Comparison of ENCODE assay signal across 14 cellular contexts in the genomic region with DNA sequence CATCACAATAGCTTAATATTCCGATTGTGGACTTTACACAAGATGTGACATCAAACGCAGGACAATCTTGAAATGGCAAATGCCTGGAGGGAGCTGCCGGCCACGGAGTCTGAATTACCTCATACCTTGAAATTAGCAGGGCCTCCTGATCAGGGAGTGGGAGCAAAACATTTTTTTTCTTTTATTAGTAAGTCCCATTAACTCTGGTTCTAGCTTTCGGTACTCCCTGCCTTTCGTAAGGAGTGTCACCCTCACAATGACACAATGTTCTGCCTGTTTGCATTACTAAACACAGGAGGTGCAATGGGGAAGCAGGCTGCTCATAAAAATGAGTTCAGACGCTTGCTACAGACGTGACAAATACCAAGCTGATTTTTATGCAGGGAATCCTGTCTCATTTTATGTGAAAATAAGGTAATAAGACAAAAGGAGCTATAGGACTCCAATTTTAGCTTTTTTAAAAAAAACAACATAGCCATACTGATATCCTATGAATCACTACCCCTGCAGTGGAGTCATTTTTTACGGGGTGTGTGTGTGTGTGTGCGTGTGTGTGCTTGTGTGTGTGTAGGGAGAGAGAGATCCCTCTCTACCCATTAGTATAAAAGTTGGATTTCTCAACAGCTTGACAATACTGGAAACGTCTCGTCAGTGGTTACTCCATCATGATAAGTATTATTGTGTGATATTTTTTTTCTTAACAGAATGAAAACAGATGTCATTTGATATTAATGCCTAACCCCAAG.
DNase-seq lines count a peak whose midpoint lies in the region; ATAC-seq, FAIRE-seq and TF ChIP-seq lines count a peak whose summit lies in the region.
"Had no signal": no experiment of that assay in that cellular context is flagged by ENCODE, and none has a peak within 500 bp of the region (broad histone marks: within the 10 kb centered on the region; RNA-seq: fewer than 3 reads in every experiment).

No MANE protein-coding gene starts in this region.

- TF ChIP-seq POLR2A in H54 (IDR thresholded peaks at IDR 0.05; ENCODE audit: low read depth, low read length) = no peak

- POLR2A ChIA-PET in AG04449 (lab: Yijun Ruan, JAX) = interaction anchor here (0.6 to 1.6 kb wide), 5 partner anchors 13 to 366 kb away, joined by 3 to 4 read pairs (median 3); no protein-coding TSS in a partner anchor

- CTCF ChIA-PET in AG04449 (lab: Yijun Ruan, JAX) = interaction anchor here (1.0 to 1.3 kb wide), 4 partner anchors 146 to 509 kb away, joined by 3 to 4 read pairs (median 3); no protein-coding TSS in a partner anchor

- intact Hi-C loops in mucosa of descending colon (cut with DNase I, micrococcal nuclease) = no loop called here

- in situ Hi-C loops in T47D (cut with HindIII; ENCODE audit: low pct_unique_long_range_greater_than_20kb, low sequenced_read_pairs) = no loop called here

- ATAC-seq in mucosa of descending colon = peak; percentile 83
- no peak for ATAC-seq in HG02885 (IDR thresholded peaks at IDR 0.05; ENCODE audit: poor library complexity, unreplicated experiment)
- ATAC-seq: left lobe of liver had no signal

- peak; percentile 84 for DNase-seq in AG04449 (ENCODE audit: low read depth, low spot score)
- DNase-seq in LHCN-M2 (ENCODE audit: low read depth) = peak; percentile 92
- DNase-seq in T47D (ENCODE audit: low read depth in 1 of 2, low spot score in 1 of 2) = peak; percentile 11 to 38
- DNase-seq in mucosa of descending colon = peak in 1 of 3 donors; percentile 50
- no peak for DNase-seq in NCI-H146 (lab: John Stamatoyannopoulos, UW)
- DNase-seq in effector memory CD4-positive, alpha-beta T cell = no peak
- DNase-seq in H54 (ENCODE audit: insufficient read length, low spot score) = no peak
- DNase-seq: H7, NCI-H1092 had no signal

- H3K4me3 ChIP-seq in AG04449 (ENCODE audit: low read depth, low read length) (no peak overlapping the region), mucosa of descending colon (no peak overlapping the region)
- no peak overlapping the region for H3K4me3 ChIP-seq in effector memory CD4-positive, alpha-beta T cell (ENCODE audit: insufficient read depth, low read depth, low read length, poor library complexity, severe bottlenecking)
- H3K4me3 ChIP-seq: ascending aorta; BLaER1 treated with 17β-estradiol and CSF1 and Interleukin-3, amounts not matched to agents 10 nM and 100 nM; esophagus muscularis mucosa had no signal

- H3K27ac ChIP-seq in effector memory CD4-positive, alpha-beta T cell (ENCODE audit: insufficient read depth, low read length, poor library complexity, severe bottlenecking) = no peak overlapping the region
- H3K27ac ChIP-seq: ascending aorta; BLaER1 treated with 17β-estradiol and CSF1 and Interleukin-3, amounts not matched to agents 10 nM and 100 nM; esophagus muscularis mucosa had no signal

- H3K9me3 ChIP-seq in mucosa of descending colon = peaks cover 7% of the 10 kb centered on the region
- H3K9me3 ChIP-seq in effector memory CD4-positive, alpha-beta T cell (ENCODE audit: control insufficient read depth, low read length) = no peaks in the 10 kb centered on the region
- H3K9me3 ChIP-seq: ascending aorta had no signal

- TF ChIP-seq CTCF in AG04449 (IDR thresholded peaks at IDR 0.05; ENCODE audit: insufficient read depth, low read length, missing control alignments) = no peak
- TF ChIP-seq CTCF in mucosa of descending colon (IDR thresholded peaks at IDR 0.05) = no peak

- FAIRE-seq in H54 (lab: Jason Lieb, UNC) = no peak

- no peaks in the 10 kb centered on the region for H3K27me3 ChIP-seq in effector memory CD4-positive, alpha-beta T cell (replicated peaks; ENCODE audit: control insufficient read depth, insufficient read depth, low read length, poor library complexity, severe bottlenecking)
- H3K27me3 ChIP-seq: ascending aorta; BLaER1 treated with 17β-estradiol and CSF1 and Interleukin-3, amounts not matched to agents 10 nM and 100 nM; esophagus muscularis mucosa had no signal

- no peaks in the 10 kb centered on the region for H3K36me3 ChIP-seq in mucosa of descending colon (ENCODE audit: low read depth)
- no peaks in the 10 kb centered on the region for H3K36me3 ChIP-seq in effector memory CD4-positive, alpha-beta T cell (ENCODE audit: control insufficient read depth, insufficient read depth, low read length)
- H3K36me3 ChIP-seq: ascending aorta; BLaER1 treated with 17β-estradiol and CSF1 and Interleukin-3, amounts not matched to agents 10 nM and 100 nM; esophagus muscularis mucosa had no signal

- peaks cover 7% of the 10 kb centered on the region for H3K4me1 ChIP-seq in mucosa of descending colon (ENCODE audit: low read depth)
- H3K4me1 ChIP-seq in effector memory CD4-positive, alpha-beta T cell (ENCODE audit: control insufficient read depth, insufficient read depth, low read length, poor library complexity, severe bottlenecking) = no peaks in the 10 kb centered on the region
- H3K4me1 ChIP-seq: BLaER1 treated with 17β-estradiol and CSF1 and Interleukin-3, amounts not matched to agents 10 nM and 100 nM had no signal

Comparison
In these comparisons a context has a peak if more than half of its experiments do, and no peak if none do; other contexts are left out.
1. DNase-seq: peak in AG04449 (single experiment), LHCN-M2 (single experiment) and T47D (2 of 2); none in NCI-H146 (single experiment), effector memory CD4-positive, alpha-beta T cell (0 of 3) and H54 (single experiment).